Comparison of ENCODE assay signal across 8 cellular contexts in genomic region chr10:88881335-88881734, GRCh38. TPM values are rescaled to one million over a fixed set of nuclear protein-coding genes. Genes with fewer than 3 reads are reported as not detected.
DNase-seq lines count a peak whose midpoint lies in the region; ATAC-seq, FAIRE-seq and TF ChIP-seq lines count a peak whose summit lies in the region.

No MANE protein-coding gene starts in this region.

- dilution Hi-C loops in endothelial cell of umbilical vein (cut with MboI; ENCODE audit: extremely low pct_ligation_motif_present, low sequenced_read_pairs): no loop called here

- no peaks in the 10 kb centered on the region for H3K9me3 ChIP-seq in PC-9 (ENCODE audit: insufficient read depth, low read depth)
- no peaks in the 10 kb centered on the region for H3K9me3 ChIP-seq in endothelial cell of umbilical vein (replicated peaks; ENCODE audit: control insufficient read depth, insufficient read depth, low read length)
- H3K9me3 ChIP-seq in ovary: no peaks in the 10 kb centered on the region

- ATAC-seq in HG03442 (IDR thresholded peaks at IDR 0.05; ENCODE audit: unreplicated experiment) (no peak), GM18520 (IDR thresholded peaks at IDR 0.05; ENCODE audit: unreplicated experiment) (no peak)

- 4 to 9% (median 6%) methylated on average over 6 of the region's 6 CpGs for WGBS in ovary, 3 donors

- FAIRE-seq in endothelial cell of umbilical vein (lab: Jason Lieb, UNC): no peak

- H3K36me3 ChIP-seq in PC-9 (ENCODE audit: low read depth): peaks cover 8% of the 10 kb centered on the region; the same call in 1 of the 2 replicates
- no peaks in the 10 kb centered on the region for H3K36me3 ChIP-seq in endothelial cell of umbilical vein (ENCODE audit: control insufficient read depth in 2 of 2, extremely low read depth in 1 of 2, insufficient read depth in 2 of 2, low read length in 2 of 2)
- H3K36me3 ChIP-seq in ovary: no peaks in the 10 kb centered on the region

- no peaks in the 10 kb centered on the region for H3K9me1 ChIP-seq in endothelial cell of umbilical vein (replicated peaks; ENCODE audit: control insufficient read depth, extremely low read depth, insufficient read depth, low read length)

- H3K9me2 ChIP-seq in PC-9 (ENCODE audit: insufficient read depth): no peaks in the 10 kb centered on the region

- H2AFZ ChIP-seq in PC-9 (peak overlapping the region; percentile 85), endothelial cell of umbilical vein (ENCODE audit: low read depth, low read length) (no peak overlapping the region)

- TF ChIP-seq CTCF in PC-9 (conservative IDR thresholded peaks at IDR 0.05) (no peak), endothelial cell of umbilical vein (IDR thresholded peaks at IDR 0.05; ENCODE audit: extremely low read depth in 1 of 2, insufficient read depth in 1 of 2, low read depth in 1 of 2, low read length in 2 of 2) (no peak), ovary (IDR thresholded peaks at IDR 0.05) (no peak)

- peak overlapping the region; percentile 86 for H3K9ac ChIP-seq in endothelial cell of umbilical vein (replicated peaks; ENCODE audit: extremely low read depth, insufficient read depth, low read length)

- H3K4me2 ChIP-seq in PC-9 (peak overlapping the region; percentile 82), endothelial cell of umbilical vein (ENCODE audit: insufficient read depth, low read length) (peak overlapping the region; percentile 88)

- intact Hi-C loops in PC-9 (cut with micrococcal nuclease; ENCODE audit: unreplicated experiment): loop anchor here (2.0 to 5.0 kb wide), 2 partner anchors 31 to 44 kb away; partner anchors contain the start of gene ANKRD22
- intact Hi-C loops in endothelial cell of umbilical vein (cut with micrococcal nuclease): loop anchor here (5.0 to 10.0 kb wide), 3 partner anchors 336 to 1927 kb away; partner anchors contain the start of genes MMRN2 and SNCG
- intact Hi-C loops in ovary (cut with DNase I): loop anchor here in 3 of 4 donors (5.0 kb wide), 3 partner anchors 41 to 51 kb away; no protein-coding TSS in a partner anchor

- BruUV-seq in PC-9 (replicated peaks; lab: Mats Ljungman, UMichigan): no TSS peak
- BruUV-seq in endothelial cell of umbilical vein (replicated peaks; lab: Mats Ljungman, UMichigan): no TSS peak

- H3K27me3 ChIP-seq in PC-9 (ENCODE audit: insufficient read depth, low read depth) (no peaks in the 10 kb centered on the region), endothelial cell of umbilical vein (ENCODE audit: control insufficient read depth in 2 of 2, insufficient read depth in 2 of 2, low read length in 2 of 2) (no peaks in the 10 kb centered on the region), ovary (no peaks in the 10 kb centered on the region)

- no peak for TF ChIP-seq EP300 in ovary (IDR thresholded peaks at IDR 0.05)

- H3F3A ChIP-seq in PC-9 (ENCODE audit: insufficient read depth, low read depth): peaks cover 16% of the 10 kb centered on the region; the same call in 1 of the 2 replicates

- H4K20me1 ChIP-seq in PC-9 (ENCODE audit: insufficient read depth): no peaks in the 10 kb centered on the region
- no peaks in the 10 kb centered on the region for H4K20me1 ChIP-seq in endothelial cell of umbilical vein (replicated peaks; ENCODE audit: control insufficient read depth, extremely low read depth, insufficient read depth, low read length)

- H3K4me3 ChIP-seq in PC-9: peak overlapping the region; percentile 82
- H3K4me3 ChIP-seq in endothelial cell of umbilical vein (replicated peaks in 1 of 3; ENCODE audit: insufficient read depth in 1 of 3, low read depth in 1 of 3, low read length in 3 of 3): peak overlapping the region in 1 of 3 experiments; percentile 55
- H3K4me3 ChIP-seq in ovary: peak overlapping the region; percentile 86

- CTCF ChIA-PET in PC-9 (lab: Charles Lee): no interaction called here
- CTCF ChIA-PET in endothelial cell of umbilical vein (lab: Charles Lee): interaction anchor here (1.4 to 5.5 kb wide), 5 partner anchors 11 to 106 kb away, joined by 3 to 33 read pairs (median 3); no protein-coding TSS in a partner anchor

- H3K79me2 ChIP-seq in PC-9 (ENCODE audit: low read depth): peaks cover 49% of the 10 kb centered on the region
- no peaks in the 10 kb centered on the region for H3K79me2 ChIP-seq in endothelial cell of umbilical vein (ENCODE audit: control insufficient read depth, insufficient read depth, low read length)

- peaks cover 32% of the 10 kb centered on the region for H3K4me1 ChIP-seq in PC-9 (replicated peaks; ENCODE audit: insufficient read depth)
- H3K4me1 ChIP-seq in endothelial cell of umbilical vein (ENCODE audit: control insufficient read depth, extremely low read depth, insufficient read depth, low read length): peaks cover 30% of the 10 kb centered on the region
- peaks cover 8% of the 10 kb centered on the region for H3K4me1 ChIP-seq in ovary (ENCODE audit: insufficient read depth)

- peak; percentile 12 for DNase-seq in DMS53 treated with DMSO at 0.1 percent for 48 hours (lab: John Stamatoyannopoulos, UW; ENCODE audit: unreplicated experiment)
- no peak for DNase-seq in PC-9
- DNase-seq in endothelial cell of umbilical vein (ENCODE audit: low read depth, low spot score): peak; percentile 17
- DNase-seq in ovary: no peak
- no peak for DNase-seq in NCI-H2171 (lab: John Stamatoyannopoulos, UW)
- no peak for DNase-seq in HK-2 (ENCODE audit: unreplicated experiment)

- no peak for TF ChIP-seq POLR2A in endothelial cell of umbilical vein (IDR thresholded peaks at IDR 0.05; ENCODE audit: low read depth, low read length)
- no peak for TF ChIP-seq POLR2A in ovary (IDR thresholded peaks at IDR 0.05)

- H3K27ac ChIP-seq in PC-9 (peak overlapping the region; percentile 92), endothelial cell of umbilical vein (ENCODE audit: insufficient read depth, low read depth, low read length) (peak overlapping the region; percentile 84), ovary (peak overlapping the region; percentile 93 to 94)

- POLR2A ChIA-PET in PC-9 (lab: Charles Lee; ENCODE audit: unreplicated experiment) (interaction anchor here (0.7 kb wide), 1 partner anchor 20 kb away, joined by 3 read pairs; no protein-coding TSS in a partner anchor), endothelial cell of umbilical vein (lab: Charles Lee) (no interaction called here)

TF ChIP-seq in endothelial cell of umbilical vein, 7 proteins besides CTCF, POLR2A, EP300 and RAD21:
- TF ChIP-seq MAX (IDR thresholded peaks at IDR 0.05; ENCODE audit: insufficient read depth, insufficient read length) (no peak), GATA2 (IDR thresholded peaks at IDR 0.05; ENCODE audit: insufficient read depth, insufficient read length, low read depth, low read length) (no peak)

RNA-seq across cellular contexts. Expression of gene STAMBPL1, which starts 1.3 kb away (rescaled TPM):
- total RNA-seq in PC-9 (2021) (7.4 and 7.6 TPM in 2 replicates), endothelial cell of umbilical vein (1.0 and 1.8 TPM in 2 replicates), ovary (10 to 100 TPM; 12.8 to 39.6 (median 16.9) TPM)
- polyA plus RNA-seq in endothelial cell of umbilical vein (0.70 and 0.84 TPM in 2 replicates), ovary (10 to 100 TPM in 1 of 2 donors, 1 to 10 TPM in 1; 7.9 to 12.8 TPM)
- 0.76 and 0.85 TPM in 2 replicates for polyA plus RNA-seq in endothelial cell of umbilical vein (2011; cell fraction: cytosol; rRNA removed)
- 1.2 and 1.4 TPM in 2 replicates for polyA plus RNA-seq in endothelial cell of umbilical vein (2011; cell fraction: nucleus; rRNA removed)
- 0.65 and 1.9 TPM in 2 replicates for polyA plus RNA-seq in endothelial cell of umbilical vein (2012)
- polyA minus RNA-seq in endothelial cell of umbilical vein: 0.24 and 0.91 TPM in 2 replicates
- 25.0 TPM for polyA minus RNA-seq in endothelial cell of umbilical vein (2011; cell fraction: cytosol; rRNA and poly(A)+ RNA removed)
- 1.5 and 2.6 TPM in 2 replicates for polyA minus RNA-seq in endothelial cell of umbilical vein (2011; cell fraction: nucleus; rRNA and poly(A)+ RNA removed)

RNA-seq across cellular contexts. Expression of gene ANKRD22, which starts 29.7 kb away (rescaled TPM):
- total RNA-seq in PC-9 (2021) (3.8 and 4.9 TPM in 2 replicates), endothelial cell of umbilical vein (not detected in 2 replicates), ovary (under 1 TPM in 1 of 7 donors, not detected in 6; 0.42 TPM)
- polyA plus RNA-seq in endothelial cell of umbilical vein (not detected in 2 replicates), ovary (under 1 TPM in 1 of 2 donors, not detected in 1; 0.63 TPM)
- polyA plus RNA-seq in endothelial cell of umbilical vein (2011; cell fraction: cytosol; rRNA removed): not detected in 2 replicates
- polyA plus RNA-seq in endothelial cell of umbilical vein (2011; cell fraction: nucleus; rRNA removed): not detected in 2 replicates
- not detected in 2 replicates for polyA plus RNA-seq in endothelial cell of umbilical vein (2012)
- not detected in 2 replicates for polyA minus RNA-seq in endothelial cell of umbilical vein
- polyA minus RNA-seq in endothelial cell of umbilical vein (2011; cell fraction: cytosol; rRNA and poly(A)+ RNA removed): not detected
- polyA minus RNA-seq in endothelial cell of umbilical vein (2011; cell fraction: nucleus; rRNA and poly(A)+ RNA removed): not detected in 2 replicates

Comparison
In these comparisons a context has a peak if more than half of its experiments do, and no peak if none do; other contexts are left out.
1. DNase-seq: peak in DMS53 treated with DMSO at 0.1 percent for 48 hours (single experiment) and endothelial cell of umbilical vein (single experiment); none in PC-9 (0 of 2), ovary (0 of 5), NCI-H2171 (single experiment) and HK-2 (single experiment).
2. Peak in every context shown above with its lines, with median percentiles within 50 percentile points of each other: H3K27ac ChIP-seq.